ENCODE assay signal across 26 cellular contexts in genomic region chrX:9844936-9845573, GRCh38. TPM values are rescaled to one million over a fixed set of nuclear protein-coding genes. Genes with fewer than 3 reads are reported as not detected.
DNase-seq lines count a peak whose midpoint lies in the region; ATAC-seq, FAIRE-seq and TF ChIP-seq lines count a peak whose summit lies in the region.
"Had no signal": no experiment of that assay in that cellular context is flagged by ENCODE, and none has a peak within 500 bp of the region (broad histone marks: within the 10 kb centered on the region; RNA-seq: fewer than 3 reads in every experiment).

No MANE protein-coding gene starts in this region.

- POLR2A ChIA-PET in endothelial cell of umbilical vein (lab: Charles Lee), result no interaction called here

- DNase-seq in NCI-H345 (lab: John Stamatoyannopoulos, UW) (peak; percentile 12), NCI-H345 treated with DMSO at 0.1 percent for 48 hours (lab: John Stamatoyannopoulos, UW; ENCODE audit: unreplicated experiment) (no peak), endothelial cell of umbilical vein (ENCODE audit: low read depth, low spot score) (peak; percentile 30), mesenchymal stem cell (peak; percentile 20), smooth muscle cell (lab: John Stamatoyannopoulos, UW; ENCODE audit: unreplicated experiment) (no peak), MV-4-11 (lab: John Stamatoyannopoulos, UW) (no peak)
- DNase-seq: BE2C; Calu3; CD8-positive, alpha-beta memory T cell; DMS79 treated with DMSO at 0.1 percent for 48 hours; NCI-H1105; NCI-H1436 treated with DMSO at 0.1 percent for 48 hours; NCI-H187 treated with DMSO at 0.1 percent for 48 hours; NCI-H2171 treated with DMSO at 0.1 percent for 48 hours; NCI-H446; NCI-H524 treated with DMSO at 0.1 percent for 48 hours; NCI-H774; SJCRH30 had no signal

- no peaks in the 10 kb centered on the region for H4K20me1 ChIP-seq in endothelial cell of umbilical vein (replicated peaks; ENCODE audit: control insufficient read depth, extremely low read depth, insufficient read depth, low read length)
- H4K20me1 ChIP-seq in smooth muscle cell (ENCODE audit: low read depth), result no peaks in the 10 kb centered on the region

- no peaks in the 10 kb centered on the region for H3K27me3 ChIP-seq in endothelial cell of umbilical vein (ENCODE audit: control insufficient read depth in 2 of 2, insufficient read depth in 2 of 2, low read length in 2 of 2)
- peaks cover 0 to 4% of the 10 kb centered on the region in 2 experiments for H3K27me3 ChIP-seq in mesenchymal stem cell (ENCODE audit: control insufficient read depth in 1 of 2, insufficient read depth in 1 of 2, low read length in 2 of 2)
- no peaks in the 10 kb centered on the region for H3K27me3 ChIP-seq in smooth muscle cell (ENCODE audit: low read depth)
- H3K27me3 ChIP-seq: BE2C, SJCRH30 had no signal

- no TSS peak for BruUV-seq in endothelial cell of umbilical vein (replicated peaks; lab: Mats Ljungman, UMichigan)

- 68% methylated on average over 7 of the region's 7 CpGs for WGBS in mesenchymal stem cell
- 78% methylated on average over 7 of the region's 7 CpGs for WGBS in smooth muscle cell (ENCODE audit: low lambda C conversion rate)

- H3K4ac ChIP-seq in mesenchymal stem cell (ENCODE audit: low read depth in 1 of 2, low read length in 2 of 2), result peak overlapping the region in 1 of 2 experiments; percentile 50

- H3F3A ChIP-seq in smooth muscle cell (ENCODE audit: low read depth), result no peaks in the 10 kb centered on the region

- peak overlapping the region; percentile 20 for H2BK5ac ChIP-seq in mesenchymal stem cell (ENCODE audit: low read depth, low read length, poor library complexity, severe bottlenecking)

- FAIRE-seq in endothelial cell of umbilical vein (lab: Jason Lieb, UNC), result no peak
- FAIRE-seq: GM12892, GM19239, RCC 7860 had no signal

- H3K27ac ChIP-seq in endothelial cell of umbilical vein (ENCODE audit: insufficient read depth, low read depth, low read length) (no peak overlapping the region), mesenchymal stem cell (ENCODE audit: low read length, poor library complexity, severe bottlenecking) (no peak overlapping the region), smooth muscle cell (ENCODE audit: low read depth) (peak overlapping the region; percentile 27)
- H3K27ac ChIP-seq: 22Rv1, SJCRH30 had no signal

- H3K18ac ChIP-seq in mesenchymal stem cell (ENCODE audit: low read depth in 1 of 2, low read length in 2 of 2), result peak overlapping the region; percentile 1 to 62

- dilution Hi-C loops in endothelial cell of umbilical vein (cut with MboI; ENCODE audit: extremely low pct_ligation_motif_present, low sequenced_read_pairs), result no loop called here

- H3K4me1 ChIP-seq in endothelial cell of umbilical vein (ENCODE audit: control insufficient read depth, extremely low read depth, insufficient read depth, low read length) (peaks cover 21% of the 10 kb centered on the region), mesenchymal stem cell (ENCODE audit: control insufficient read depth, insufficient read depth, low read depth, low read length) (peaks cover 20% of the 10 kb centered on the region), smooth muscle cell (ENCODE audit: low read depth) (peaks cover 12% of the 10 kb centered on the region)
- H3K4me1 ChIP-seq: BE2C, SJCRH30 had no signal

- no peak overlapping the region for H4K8ac ChIP-seq in mesenchymal stem cell (ENCODE audit: low read length)

- TF ChIP-seq CTCF in endothelial cell of umbilical vein (IDR thresholded peaks at IDR 0.05; ENCODE audit: extremely low read depth in 1 of 2, insufficient read depth in 1 of 2, low read depth in 1 of 2, low read length in 2 of 2) (no peak), smooth muscle cell (IDR thresholded peaks at IDR 0.05; ENCODE audit: borderline replicate concordance, insufficient read depth, poor library complexity, severe bottlenecking) (no peak)

- no peak for ATAC-seq in HG03469 (IDR thresholded peaks at IDR 0.05; ENCODE audit: unreplicated experiment)
- no peak for ATAC-seq in GM21786 (IDR thresholded peaks at IDR 0.05; ENCODE audit: unreplicated experiment)
- ATAC-seq: SK-N-SH treated with all-trans-retinoic acid at 6 μM for 48 hours had no signal

- no peak overlapping the region for H2BK15ac ChIP-seq in mesenchymal stem cell (ENCODE audit: low read depth, poor library complexity, severe bottlenecking)

- H2AFZ ChIP-seq in endothelial cell of umbilical vein (ENCODE audit: low read depth, low read length), result no peak overlapping the region
- H2AFZ ChIP-seq in mesenchymal stem cell (ENCODE audit: low read depth, low read length), result no peak overlapping the region
- H2AFZ ChIP-seq in smooth muscle cell (ENCODE audit: low read depth), result no peak overlapping the region

- no peak overlapping the region for H3K4me2 ChIP-seq in endothelial cell of umbilical vein (ENCODE audit: insufficient read depth, low read length)
- no peak overlapping the region for H3K4me2 ChIP-seq in mesenchymal stem cell (ENCODE audit: low read length, poor library complexity, severe bottlenecking)
- no peak overlapping the region for H3K4me2 ChIP-seq in smooth muscle cell

- H3K4me3 ChIP-seq in endothelial cell of umbilical vein (replicated peaks in 1 of 3; ENCODE audit: insufficient read depth in 1 of 3, low read depth in 1 of 3, low read length in 3 of 3), result no peak overlapping the region
- H3K4me3 ChIP-seq in mesenchymal stem cell (ENCODE audit: insufficient read depth in 1 of 2, low read depth in 1 of 2, low read length in 2 of 2), result no peak overlapping the region
- H3K4me3 ChIP-seq in smooth muscle cell, result no peak overlapping the region
- H3K4me3 ChIP-seq: SJCRH30 had no signal

- H3K79me1 ChIP-seq in mesenchymal stem cell (replicated peaks; ENCODE audit: low read length, poor library complexity, severe bottlenecking), result peaks cover 7% of the 10 kb centered on the region

- H3K23ac ChIP-seq in mesenchymal stem cell (ENCODE audit: low read length in 2 of 2), result no peak overlapping the region

- CTCF ChIA-PET in endothelial cell of umbilical vein (lab: Charles Lee), result interaction anchor here (0.6 kb wide), 1 partner anchor 137 kb away, joined by 3 read pairs; no protein-coding TSS in a partner anchor

- peak overlapping the region; percentile 65 for H4K91ac ChIP-seq in mesenchymal stem cell (ENCODE audit: low read length)

- H3K36me3 ChIP-seq in endothelial cell of umbilical vein (ENCODE audit: control insufficient read depth in 2 of 2, extremely low read depth in 1 of 2, insufficient read depth in 2 of 2, low read length in 2 of 2) (no peaks in the 10 kb centered on the region), mesenchymal stem cell (ENCODE audit: control insufficient read depth in 1 of 2, insufficient read depth in 2 of 2, low read depth in 1 of 2, low read length in 2 of 2) (peaks cover 0 to 4% of the 10 kb centered on the region in 2 experiments), smooth muscle cell (ENCODE audit: low read depth) (no peaks in the 10 kb centered on the region)
- H3K36me3 ChIP-seq: BE2C, SJCRH30 had no signal

- H3K9me1 ChIP-seq in endothelial cell of umbilical vein (replicated peaks; ENCODE audit: control insufficient read depth, extremely low read depth, insufficient read depth, low read length), result no peaks in the 10 kb centered on the region

- H3K9me3 ChIP-seq in endothelial cell of umbilical vein (replicated peaks; ENCODE audit: control insufficient read depth, insufficient read depth, low read length) (no peaks in the 10 kb centered on the region), mesenchymal stem cell (ENCODE audit: control insufficient read depth, low read length) (peaks cover 2% of the 10 kb centered on the region), smooth muscle cell (replicated peaks; ENCODE audit: low read depth) (no peaks in the 10 kb centered on the region)
- H3K9me3 ChIP-seq: BE2C, SJCRH30 had no signal

- intact Hi-C loops in endothelial cell of umbilical vein (cut with micrococcal nuclease), result no loop called here

- H3K9ac ChIP-seq in endothelial cell of umbilical vein (replicated peaks; ENCODE audit: extremely low read depth, insufficient read depth, low read length), result no peak overlapping the region
- H3K9ac ChIP-seq in mesenchymal stem cell (ENCODE audit: low read length), result no peak overlapping the region
- no peak overlapping the region for H3K9ac ChIP-seq in smooth muscle cell (ENCODE audit: low read depth)

- H2AK5ac ChIP-seq in mesenchymal stem cell (ENCODE audit: low read length, severe bottlenecking), result peak overlapping the region; percentile 29

- peak overlapping the region in 1 of 2 experiments; percentile 42 for H2BK12ac ChIP-seq in mesenchymal stem cell (ENCODE audit: low read length in 2 of 2)

- no peak overlapping the region for H2BK120ac ChIP-seq in mesenchymal stem cell (ENCODE audit: low read depth, low read length)

- H3K79me2 ChIP-seq in endothelial cell of umbilical vein (ENCODE audit: control insufficient read depth, insufficient read depth, low read length) (peaks cover 5% of the 10 kb centered on the region), smooth muscle cell (ENCODE audit: low read depth) (no peaks in the 10 kb centered on the region)

- no peak overlapping the region for H3K14ac ChIP-seq in mesenchymal stem cell (ENCODE audit: low read length in 2 of 2)

- TF ChIP-seq POLR2A in endothelial cell of umbilical vein (IDR thresholded peaks at IDR 0.05; ENCODE audit: low read depth, low read length), result no peak

TF ChIP-seq in endothelial cell of umbilical vein, 7 proteins besides CTCF, POLR2A, EP300 and RAD21 (continues in another document):
- TF ChIP-seq MYC (IDR thresholded peaks at IDR 0.05; ENCODE audit: low read depth, low read length) (no peak), EZH2 (IDR thresholded peaks at IDR 0.05; ENCODE audit: borderline replicate concordance, low read depth, low read length, severe bottlenecking) (no peak), FOS (IDR thresholded peaks at IDR 0.05; ENCODE audit: borderline replicate concordance, insufficient read depth, low read length) (no peak), MAX (IDR thresholded peaks at IDR 0.05; ENCODE audit: insufficient read depth, insufficient read length) (no peak), GATA2 (IDR thresholded peaks at IDR 0.05; ENCODE audit: insufficient read depth, insufficient read length, low read depth, low read length) (no peak)

RNA-seq across cellular contexts. Expression of gene SHROOM2, which starts 58.8 kb away (rescaled TPM):
- total RNA-seq in endothelial cell of umbilical vein, result 10.4 and 11.8 TPM in 2 replicates
- polyA plus RNA-seq in endothelial cell of umbilical vein, result 3.7 and 3.8 TPM in 2 replicates
- polyA plus RNA-seq in endothelial cell of umbilical vein (2011; cell fraction: cytosol; rRNA removed), result 4.0 and 4.2 TPM in 2 replicates
- 8.2 and 9.5 TPM in 2 replicates for polyA plus RNA-seq in endothelial cell of umbilical vein (2011; cell fraction: nucleus; rRNA removed)
- polyA plus RNA-seq in endothelial cell of umbilical vein (2012), result 7.1 and 7.9 TPM in 2 replicates
- polyA minus RNA-seq in endothelial cell of umbilical vein, result 6.6 and 6.9 TPM in 2 replicates
- polyA minus RNA-seq in endothelial cell of umbilical vein (2011; cell fraction: cytosol; rRNA and poly(A)+ RNA removed), result not detected
- 9.2 and 10.8 TPM in 2 replicates for polyA minus RNA-seq in endothelial cell of umbilical vein (2011; cell fraction: nucleus; rRNA and poly(A)+ RNA removed)
- polyA plus RNA-seq in mesenchymal stem cell (2013, experiment 1 of 2), result 7.9 TPM
- 7.6 TPM for polyA plus RNA-seq in mesenchymal stem cell (2013, experiment 2 of 2)
- total RNA-seq in smooth muscle cell, result 6.7 and 8.9 TPM in 2 replicates
- polyA plus RNA-seq in smooth muscle cell, result 4.4 and 5.5 TPM in 2 replicates
- total RNA-seq: CD8-positive, alpha-beta memory T cell had no signal
- polyA plus RNA-seq: CD14-positive monocyte; CD8-positive, alpha-beta memory T cell had no signal

Comparison
In these comparisons a context has a peak if more than half of its experiments do, and no peak if none do; other contexts are left out.
1. DNase-seq: peak in NCI-H345 (single experiment), endothelial cell of umbilical vein (single experiment) and mesenchymal stem cell (single experiment); none in NCI-H345 treated with DMSO at 0.1 percent for 48 hours (single experiment), smooth muscle cell (single experiment) and MV-4-11 (single experiment).